Comparison of ENCODE assay signal across 8 cellular contexts in genomic region chr9:86352440-86353106, GRCh38. TPM values are rescaled to one million over a fixed set of nuclear protein-coding genes. Genes with fewer than 3 reads are reported as not detected.
DNase-seq lines count a peak whose midpoint lies in the region; ATAC-seq and TF ChIP-seq lines count a peak whose summit lies in the region.

No MANE protein-coding gene starts in this region.

- TF ChIP-seq CTCF in SU-DHL-6 (IDR thresholded peaks at IDR 0.05; ENCODE audit: insufficient read depth, low read length, poor library complexity, severe bottlenecking): no peak
- TF ChIP-seq CTCF in fibroblast of lung (conservative IDR thresholded peaks at IDR 0.05 in 1 of 2, IDR thresholded peaks at IDR 0.05 in 1 of 2; ENCODE audit: low read depth in 1 of 2, low read length in 2 of 2): no peak
- TF ChIP-seq CTCF in testis (IDR thresholded peaks at IDR 0.05): no peak

- H3K27me3 ChIP-seq in SU-DHL-6 (ENCODE audit: low read length): no peaks in the 10 kb centered on the region
- no peaks in the 10 kb centered on the region for H3K27me3 ChIP-seq in fibroblast of lung (ENCODE audit: control insufficient read depth, insufficient read depth, low read length)
- no peaks in the 10 kb centered on the region for H3K27me3 ChIP-seq in testis

- WGBS in testis, 2 donors: 45 to 46% methylated on average over 5 of the region's 5 CpGs

- H4K20me1 ChIP-seq in SU-DHL-6 (ENCODE audit: low read depth, low read length): no peaks in the 10 kb centered on the region
- H4K20me1 ChIP-seq in fibroblast of lung (ENCODE audit: control insufficient read depth, extremely low read depth, insufficient read depth, low read length): no peaks in the 10 kb centered on the region

- peak overlapping the region; percentile 74 for H3K9ac ChIP-seq in SU-DHL-6 (ENCODE audit: low read length)
- no peak overlapping the region for H3K9ac ChIP-seq in fibroblast of lung (ENCODE audit: insufficient read depth, low read length)

- H3K4me2 ChIP-seq in SU-DHL-6 (ENCODE audit: low read depth, low read length, poor library complexity, severe bottlenecking) (peak overlapping the region; percentile 83), fibroblast of lung (ENCODE audit: extremely low read depth, insufficient read depth, low read length) (peak overlapping the region; percentile 80)

- H3K9me3 ChIP-seq in SU-DHL-6 (ENCODE audit: insufficient read depth, low read length) (no peaks in the 10 kb centered on the region), fibroblast of lung (ENCODE audit: control insufficient read depth, insufficient read depth, low read depth, low read length) (no peaks in the 10 kb centered on the region), testis (no peaks in the 10 kb centered on the region)

- intact Hi-C loops in testis (cut with DNase I; ENCODE audit: low total_unique reads): no loop called here

- ATAC-seq in activated CD4-positive, CD25-positive, alpha-beta regulatory T cell treated with anti-CD3 and anti-CD28 coated beads, Interleukin-2, amount 50 U/mL, for 24 hours: peak; percentile 27 to 39
- no peak for ATAC-seq in stimulated activated memory B cell treated with anti-CD40 and anti-IgM and Interleukin-4, amounts not matched to agents 10 μg/mL and 1 μg/mL and 100 μg/mL, for 72 hours
- no peak for ATAC-seq in HG02885 (IDR thresholded peaks at IDR 0.05; ENCODE audit: poor library complexity, unreplicated experiment)
- no peak for ATAC-seq in HG03460 (IDR thresholded peaks at IDR 0.05; ENCODE audit: unreplicated experiment)

- H3K27me3 Mint-ChIP-seq in stimulated activated memory B cell treated with anti-CD40 and anti-IgM and Interleukin-4, amounts not matched to agents 10 μg/mL and 1 μg/mL and 100 μg/mL, for 72 hours: no peaks in the 10 kb centered on the region

- peaks cover 56% of the 10 kb centered on the region for H3K4me1 Mint-ChIP-seq in stimulated activated memory B cell treated with anti-CD40 and anti-IgM and Interleukin-4, amounts not matched to agents 10 μg/mL and 1 μg/mL and 100 μg/mL, for 72 hours

- H3K27ac ChIP-seq in SU-DHL-6 (ENCODE audit: low read depth, low read length) (peak overlapping the region; percentile 83), fibroblast of lung (ENCODE audit: insufficient read depth, low read length) (peak overlapping the region; percentile 19), testis (peak overlapping the region in 1 of 2 donors; percentile 49)

- H3K4me3 ChIP-seq in SU-DHL-6 (ENCODE audit: insufficient read depth, low read length, poor library complexity, severe bottlenecking): peak overlapping the region; percentile 78
- H3K4me3 ChIP-seq in fibroblast of lung (replicated peaks in 1 of 4; ENCODE audit: control extremely low read depth in 1 of 4, insufficient read depth in 1 of 4, low read depth in 3 of 4, low read length in 4 of 4): peak overlapping the region; percentile 75 to 98 (median 95)
- H3K4me3 ChIP-seq in testis: no peak overlapping the region

- peak overlapping the region; percentile 94 for H3K27ac Mint-ChIP-seq in stimulated activated memory B cell treated with anti-CD40 and anti-IgM and Interleukin-4, amounts not matched to agents 10 μg/mL and 1 μg/mL and 100 μg/mL, for 72 hours

- no peak for TF ChIP-seq POLR2A in testis (IDR thresholded peaks at IDR 0.05)

- no peak for DNase-seq in activated CD4-positive, CD25-positive, alpha-beta regulatory T cell (lab: John Stamatoyannopoulos, UW)
- peak; percentile 21 to 36 for DNase-seq in fibroblast of lung (ENCODE audit: low read depth in 2 of 2)
- no peak for DNase-seq in testis

- H3K9me2 ChIP-seq in SU-DHL-6 (replicated peaks; ENCODE audit: insufficient read depth, low read length): no peaks in the 10 kb centered on the region

- peaks cover 6% of the 10 kb centered on the region; the same call in 1 of the 2 replicates for H3K36me3 ChIP-seq in SU-DHL-6 (ENCODE audit: low read length)
- H3K36me3 ChIP-seq in fibroblast of lung (ENCODE audit: control insufficient read depth, insufficient read depth, low read length): no peaks in the 10 kb centered on the region
- H3K36me3 ChIP-seq in testis (ENCODE audit: low read depth, missing control alignments): no peaks in the 10 kb centered on the region

- no peak overlapping the region for H2AFZ ChIP-seq in SU-DHL-6 (ENCODE audit: low read depth, low read length, severe bottlenecking)
- H2AFZ ChIP-seq in fibroblast of lung (ENCODE audit: low read length): no peak overlapping the region

- H3K9me3 Mint-ChIP-seq in stimulated activated memory B cell treated with anti-CD40 and anti-IgM and Interleukin-4, amounts not matched to agents 10 μg/mL and 1 μg/mL and 100 μg/mL, for 72 hours: no peaks in the 10 kb centered on the region

- peaks cover 21% of the 10 kb centered on the region for H3K36me3 Mint-ChIP-seq in stimulated activated memory B cell treated with anti-CD40 and anti-IgM and Interleukin-4, amounts not matched to agents 10 μg/mL and 1 μg/mL and 100 μg/mL, for 72 hours

- peaks cover 5% of the 10 kb centered on the region for H3K4me1 ChIP-seq in fibroblast of lung (ENCODE audit: control insufficient read depth, extremely low read depth, insufficient read depth, low read length)
- peaks cover 32% of the 10 kb centered on the region for H3K4me1 ChIP-seq in testis

- peak overlapping the region; percentile 99 for H3K4me3 Mint-ChIP-seq in stimulated activated memory B cell treated with anti-CD40 and anti-IgM and Interleukin-4, amounts not matched to agents 10 μg/mL and 1 μg/mL and 100 μg/mL, for 72 hours

- H3K79me2 ChIP-seq in SU-DHL-6 (ENCODE audit: insufficient read depth, low read length) (peaks cover 63% of the 10 kb centered on the region), fibroblast of lung (ENCODE audit: control insufficient read depth, insufficient read depth, low read length) (peaks cover 55% of the 10 kb centered on the region)

- H3F3A ChIP-seq in SU-DHL-6 (ENCODE audit: insufficient read depth): peaks cover 21% of the 10 kb centered on the region

RNA-seq across cellular contexts. Expression of gene TUT7, which starts 1.6 kb away (rescaled TPM):
- total RNA-seq in fibroblast of lung (36.3 and 39.0 TPM in 2 replicates), testis (10 to 100 TPM; 40.0 to 53.4 TPM)
- polyA plus RNA-seq in fibroblast of lung (22.8 and 31.8 TPM in 2 replicates), testis (ENCODE audit: insufficient read depth, low read depth, low replicate concordance) (18.7 TPM)
- polyA plus RNA-seq in fibroblast of lung (2012): 12.0 and 17.6 TPM in 2 replicates
- 1.4 and 5.1 TPM in 2 replicates for polyA minus RNA-seq in fibroblast of lung (ENCODE audit: low replicate concordance)

Comparison
In these comparisons a context has a peak if more than half of its experiments do, and no peak if none do; other contexts are left out.
1. ATAC-seq: peak in activated CD4-positive, CD25-positive, alpha-beta regulatory T cell treated with anti-CD3 and anti-CD28 coated beads, Interleukin-2, amount 50 U/mL, for 24 hours (2 of 2); none in stimulated activated memory B cell treated with anti-CD40 and anti-IgM and Interleukin-4, amounts not matched to agents 10 μg/mL and 1 μg/mL and 100 μg/mL, for 72 hours (single experiment), HG02885 (single experiment) and HG03460 (single experiment).
2. DNase-seq: peak in fibroblast of lung (2 of 2); none in activated CD4-positive, CD25-positive, alpha-beta regulatory T cell (0 of 4) and testis (single experiment).
3. H3K4me3 ChIP-seq: peak in SU-DHL-6 (single experiment) and fibroblast of lung (4 of 4); none in testis (0 of 2).